Comparison of ENCODE assay signal across 1 cellular context in the genomic region with DNA sequence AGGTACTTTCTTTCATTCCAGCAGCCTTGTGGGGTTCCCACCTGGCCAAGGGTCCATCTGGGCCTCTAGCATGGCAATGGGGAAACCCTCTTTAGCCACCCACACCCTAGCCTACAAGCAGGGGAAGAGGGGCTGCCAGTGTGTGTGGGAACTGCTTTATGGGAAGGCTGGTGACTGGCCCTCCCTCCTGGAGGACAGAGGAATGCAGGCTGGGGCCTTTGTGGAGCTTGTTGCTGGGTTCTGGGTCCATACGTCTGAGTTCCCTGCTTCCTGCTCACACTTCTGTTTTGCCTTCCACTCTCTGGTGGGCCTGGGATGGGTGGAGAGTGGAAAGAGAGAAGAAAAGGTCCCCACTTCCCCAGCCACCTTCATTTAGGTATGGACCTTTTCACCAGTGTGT.
TF ChIP-seq lines count a peak whose summit lies in the region.

No MANE protein-coding gene starts in this region.

TF ChIP-seq in IMR-90, 13 proteins besides CTCF, POLR2A, EP300 and RAD21:
- no peak for TF ChIP-seq CHD1 (IDR thresholded peaks at IDR 0.05; ENCODE audit: low read depth, low read length)
- TF ChIP-seq, protein P1, sequence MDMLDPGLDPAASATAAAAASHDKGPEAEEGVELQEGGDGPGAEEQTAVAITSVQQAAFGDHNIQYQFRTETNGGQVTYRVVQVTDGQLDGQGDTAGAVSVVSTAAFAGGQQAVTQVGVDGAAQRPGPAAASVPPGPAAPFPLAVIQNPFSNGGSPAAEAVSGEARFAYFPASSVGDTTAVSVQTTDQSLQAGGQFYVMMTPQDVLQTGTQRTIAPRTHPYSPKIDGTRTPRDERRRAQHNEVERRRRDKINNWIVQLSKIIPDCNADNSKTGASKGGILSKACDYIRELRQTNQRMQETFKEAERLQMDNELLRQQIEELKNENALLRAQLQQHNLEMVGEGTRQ (IDR thresholded peaks at IDR 0.05; ENCODE audit: low read depth, low read length): no peak
- no peak for TF ChIP-seq SMC3 (IDR thresholded peaks at IDR 0.05; ENCODE audit: low read depth, low read length)
- TF ChIP-seq NFE2L2 (IDR thresholded peaks at IDR 0.05; ENCODE audit: low read depth, low read length): no peak
- no peak for TF ChIP-seq MAFK (IDR thresholded peaks at IDR 0.05; ENCODE audit: low read depth, low read length)
- TF ChIP-seq, protein P2, sequence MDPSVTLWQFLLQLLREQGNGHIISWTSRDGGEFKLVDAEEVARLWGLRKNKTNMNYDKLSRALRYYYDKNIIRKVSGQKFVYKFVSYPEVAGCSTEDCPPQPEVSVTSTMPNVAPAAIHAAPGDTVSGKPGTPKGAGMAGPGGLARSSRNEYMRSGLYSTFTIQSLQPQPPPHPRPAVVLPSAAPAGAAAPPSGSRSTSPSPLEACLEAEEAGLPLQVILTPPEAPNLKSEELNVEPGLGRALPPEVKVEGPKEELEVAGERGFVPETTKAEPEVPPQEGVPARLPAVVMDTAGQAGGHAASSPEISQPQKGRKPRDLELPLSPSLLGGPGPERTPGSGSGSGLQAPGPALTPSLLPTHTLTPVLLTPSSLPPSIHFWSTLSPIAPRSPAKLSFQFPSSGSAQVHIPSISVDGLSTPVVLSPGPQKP (IDR thresholded peaks at IDR 0.05; ENCODE audit: borderline replicate concordance, low read depth, low read length): no peak
